Comparison of ENCODE assay signal across 1 cellular context in the genomic region with DNA sequence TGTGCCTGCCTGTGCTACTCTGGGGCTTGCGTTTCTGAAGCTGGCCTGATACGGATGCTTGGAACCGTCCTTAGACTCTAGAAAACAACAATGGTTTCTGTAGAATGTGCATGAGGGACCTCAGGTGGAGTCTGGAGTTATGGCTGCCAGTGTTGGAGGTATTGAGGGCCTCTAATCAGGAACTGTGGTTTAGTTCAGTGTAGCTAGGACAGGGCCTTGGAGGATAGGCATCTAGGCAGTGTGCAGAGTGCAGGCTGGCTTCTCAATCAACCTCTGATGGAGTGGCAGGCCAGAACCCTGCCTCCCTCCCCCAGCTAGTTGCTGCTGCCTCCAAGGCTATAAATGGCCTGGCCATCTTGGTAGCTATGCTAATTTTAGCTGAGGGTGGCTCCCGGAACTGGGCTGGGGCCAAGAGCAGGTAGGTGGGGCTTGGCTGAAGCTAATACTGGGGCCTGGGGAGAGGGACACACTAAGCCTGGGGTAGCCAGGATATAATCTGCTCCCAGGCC.
TF ChIP-seq lines count a peak whose summit lies in the region.

No MANE protein-coding gene starts in this region.

TF ChIP-seq in IMR-90, 13 proteins besides CTCF, POLR2A, EP300 and RAD21:
- TF ChIP-seq, protein P1, sequence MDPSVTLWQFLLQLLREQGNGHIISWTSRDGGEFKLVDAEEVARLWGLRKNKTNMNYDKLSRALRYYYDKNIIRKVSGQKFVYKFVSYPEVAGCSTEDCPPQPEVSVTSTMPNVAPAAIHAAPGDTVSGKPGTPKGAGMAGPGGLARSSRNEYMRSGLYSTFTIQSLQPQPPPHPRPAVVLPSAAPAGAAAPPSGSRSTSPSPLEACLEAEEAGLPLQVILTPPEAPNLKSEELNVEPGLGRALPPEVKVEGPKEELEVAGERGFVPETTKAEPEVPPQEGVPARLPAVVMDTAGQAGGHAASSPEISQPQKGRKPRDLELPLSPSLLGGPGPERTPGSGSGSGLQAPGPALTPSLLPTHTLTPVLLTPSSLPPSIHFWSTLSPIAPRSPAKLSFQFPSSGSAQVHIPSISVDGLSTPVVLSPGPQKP (IDR thresholded peaks at IDR 0.05; ENCODE audit: borderline replicate concordance, low read depth, low read length): no peak
- no peak for TF ChIP-seq MAFK (IDR thresholded peaks at IDR 0.05; ENCODE audit: low read depth, low read length)
- no peak for TF ChIP-seq NFE2L2 (IDR thresholded peaks at IDR 0.05; ENCODE audit: low read depth, low read length)
- TF ChIP-seq MXI1 (IDR thresholded peaks at IDR 0.05; ENCODE audit: borderline replicate concordance, low read depth, low read length): no peak
- no peak for TF ChIP-seq SMC3 (IDR thresholded peaks at IDR 0.05; ENCODE audit: low read depth, low read length)
- TF ChIP-seq BHLHE40 (IDR thresholded peaks at IDR 0.05; ENCODE audit: low read depth, low read length): no peak
- no peak for TF ChIP-seq RCOR1 (IDR thresholded peaks at IDR 0.05; ENCODE audit: insufficient replicate concordance, low read length)
- no peak for TF ChIP-seq FOS (IDR thresholded peaks at IDR 0.05; ENCODE audit: low read depth, low read length)
- TF ChIP-seq MAZ (IDR thresholded peaks at IDR 0.05; ENCODE audit: borderline replicate concordance, low read depth, low read length): no peak
- TF ChIP-seq CEBPB (IDR thresholded peaks at IDR 0.05; ENCODE audit: low read depth, low read length): no peak
- TF ChIP-seq, protein P2, sequence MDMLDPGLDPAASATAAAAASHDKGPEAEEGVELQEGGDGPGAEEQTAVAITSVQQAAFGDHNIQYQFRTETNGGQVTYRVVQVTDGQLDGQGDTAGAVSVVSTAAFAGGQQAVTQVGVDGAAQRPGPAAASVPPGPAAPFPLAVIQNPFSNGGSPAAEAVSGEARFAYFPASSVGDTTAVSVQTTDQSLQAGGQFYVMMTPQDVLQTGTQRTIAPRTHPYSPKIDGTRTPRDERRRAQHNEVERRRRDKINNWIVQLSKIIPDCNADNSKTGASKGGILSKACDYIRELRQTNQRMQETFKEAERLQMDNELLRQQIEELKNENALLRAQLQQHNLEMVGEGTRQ (IDR thresholded peaks at IDR 0.05; ENCODE audit: low read depth, low read length): no peak
- TF ChIP-seq CHD1 (IDR thresholded peaks at IDR 0.05; ENCODE audit: low read depth, low read length): no peak
